In the genomic region with DNA sequence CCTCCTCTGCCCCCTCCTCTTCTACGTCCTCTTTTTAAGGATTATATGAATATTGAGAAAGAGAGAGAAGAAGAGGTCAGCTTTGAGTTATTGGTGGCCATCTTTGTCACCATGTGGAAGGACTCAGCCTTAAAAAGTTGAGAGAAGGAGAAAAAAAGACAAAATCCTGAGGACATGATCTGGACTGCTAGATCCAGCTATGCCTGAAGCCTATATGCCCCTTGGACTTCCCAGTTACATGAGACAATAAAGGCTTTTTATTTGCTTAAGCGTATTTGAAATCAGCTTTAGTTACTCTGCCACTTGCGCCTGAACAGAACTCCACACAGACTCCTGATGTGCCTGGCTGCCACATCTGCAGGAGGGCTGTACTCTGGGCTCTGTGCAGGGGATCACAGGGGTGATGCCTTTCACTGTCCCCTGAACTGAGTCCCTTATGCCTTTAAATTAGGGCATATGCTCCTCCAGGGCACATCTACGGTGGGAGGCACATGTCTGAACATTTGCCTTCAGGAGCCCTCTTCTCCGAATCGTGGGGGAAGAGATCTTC, we compare ENCODE assay signal across 1 cellular context.
TF ChIP-seq lines count a peak whose summit lies in the region.

No MANE protein-coding gene starts in this region.

TF ChIP-seq in GM23338, 12 proteins besides CTCF, POLR2A, EP300 and RAD21 (continued from another document):
- TF ChIP-seq ZNF462 (CRISPR knock-in tag; IDR thresholded peaks at IDR 0.05), result no peak
